Comparison of ENCODE assay signal across 1 cellular context in genomic region chr18:48932822-48933510, GRCh38.
TF ChIP-seq lines count a peak whose summit lies in the region.

No MANE protein-coding gene starts in this region.

TF ChIP-seq in GM12878, 131 proteins besides CTCF, POLR2A, EP300 and RAD21 (continued from another document):
- peak; percentile 66 for TF ChIP-seq MEF2B (IDR thresholded peaks at IDR 0.05; ENCODE audit: partially characterized antibody, poor library complexity, severe bottlenecking)
- TF ChIP-seq WRNIP1 (IDR thresholded peaks at IDR 0.05; ENCODE audit: borderline replicate concordance, low read depth, low read length), result no peak
- TF ChIP-seq ASH2L (IDR thresholded peaks at IDR 0.05; ENCODE audit: borderline replicate concordance, low read depth), result no peak
- no peak for TF ChIP-seq RAD51 (IDR thresholded peaks at IDR 0.05)
- TF ChIP-seq MTA3 (IDR thresholded peaks at IDR 0.05; ENCODE audit: borderline replicate concordance, low read length), result peak; percentile 54; the same call in 1 of the 2 replicates
- no peak for TF ChIP-seq EGR1 (IDR thresholded peaks at IDR 0.05; ENCODE audit: borderline replicate concordance in 1 of 2, low read depth in 2 of 2, low read length in 2 of 2)
